Comparison of ENCODE assay signal across 2 cellular contexts in genomic region chr11:125935056-125935455, GRCh38.
A peak's percentile ranks its signal among the peaks of the same experiment; 100 is the strongest.
TF ChIP-seq lines count a peak whose summit lies in the region.

No MANE protein-coding gene starts in this region.

TF ChIP-seq in HepG2, 621 proteins besides CTCF, POLR2A, EP300 and RAD21:
- TF ChIP-seq ZNF644 (CRISPR knock-in tag; IDR thresholded peaks at IDR 0.05; ENCODE audit: low read depth) (peak; percentile 22; the same call in 1 of the 2 replicates), SMAD9 (CRISPR knock-in tag; IDR thresholded peaks at IDR 0.05) (no peak), STAG1 (CRISPR knock-in tag; IDR thresholded peaks at IDR 0.05) (peak; percentile 58), FUBP1 (CRISPR knock-in tag; IDR thresholded peaks at IDR 0.05; ENCODE audit: borderline replicate concordance) (no peak), ZC3H13 (CRISPR knock-in tag; IDR thresholded peaks at IDR 0.05) (no peak), PITX1 (CRISPR knock-in tag; IDR thresholded peaks at IDR 0.05) (no peak)

TF ChIP-seq in SK-N-SH, 30 proteins besides CTCF, POLR2A, EP300 and RAD21:
- TF ChIP-seq NFIC (IDR thresholded peaks at IDR 0.05; ENCODE audit: borderline replicate concordance): no peak
- no peak for TF ChIP-seq CHD2 (IDR thresholded peaks at IDR 0.05; ENCODE audit: low read length, partially characterized antibody)
- TF ChIP-seq TCF12 (IDR thresholded peaks at IDR 0.05): no peak
- TF ChIP-seq SMC3 (IDR thresholded peaks at IDR 0.05; ENCODE audit: low read depth, low read length): no peak
- TF ChIP-seq, protein P1, sequence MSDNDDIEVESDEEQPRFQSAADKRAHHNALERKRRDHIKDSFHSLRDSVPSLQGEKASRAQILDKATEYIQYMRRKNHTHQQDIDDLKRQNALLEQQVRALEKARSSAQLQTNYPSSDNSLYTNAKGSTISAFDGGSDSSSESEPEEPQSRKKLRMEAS (IDR thresholded peaks at IDR 0.05; ENCODE audit: low read depth): no peak
- TF ChIP-seq ELF1 (IDR thresholded peaks at IDR 0.05): no peak
- TF ChIP-seq FOSL2 (IDR thresholded peaks at IDR 0.05; ENCODE audit: borderline replicate concordance, low read depth): no peak
- no peak for TF ChIP-seq REST (IDR thresholded peaks at IDR 0.05; ENCODE audit: low read depth, low read length)
- TF ChIP-seq TAF1 (IDR thresholded peaks at IDR 0.05; ENCODE audit: borderline replicate concordance, low read depth, low read length): no peak
